In genomic region chr7:105512415-105512814, GRCh38 we compare ENCODE assay signal across 19 cellular contexts. TPM values are rescaled to one million over a fixed set of nuclear protein-coding genes. Genes with fewer than 3 reads are reported as not detected.
A peak's percentile ranks its signal among the peaks of the same experiment; 100 is the strongest.
DNase-seq lines count a peak whose midpoint lies in the region; ATAC-seq, FAIRE-seq and TF ChIP-seq lines count a peak whose summit lies in the region.
"Had no signal": no experiment of that assay in that cellular context is flagged by ENCODE, and none has a peak within 500 bp of the region (broad histone marks: within the 10 kb centered on the region; RNA-seq: fewer than 3 reads in every experiment).

No MANE protein-coding gene starts in this region.

- no peaks in the 10 kb centered on the region for H3K9me3 ChIP-seq in trophoblast cell (ENCODE audit: insufficient read depth, low read depth, low read length)
- H3K9me3 ChIP-seq: esophagus squamous epithelium had no signal

- H4K12ac ChIP-seq in trophoblast cell (ENCODE audit: low read depth, low read length), result no peak overlapping the region

- H3K27ac ChIP-seq in GM23338 (ENCODE audit: low read depth) (no peak overlapping the region; the same call in 1 of the 2 replicates), trophoblast cell (ENCODE audit: low read depth, low read length) (no peak overlapping the region)
- H3K27ac ChIP-seq: esophagus squamous epithelium, RWPE1, WERI-Rb-1 had no signal

- H3K27ac Mint-ChIP-seq in GM23338, result 0 out of 2 replicates have a peak overlapping the region, but pooled peaks have one; percentile 11
- H3K27ac Mint-ChIP-seq in activated T-helper 1 cell treated with anti-CD3 and anti-CD28 coated beads, Interleukin-12 subunit alpha, Interleukin-12 subunit beta, Interleukin-2, Interleukin-4 antibody, amounts not matched to agents 30 ng/mL and 10 ng/mL and 1 ng/mL, durations not matched to agents 14 hours and 24 hours and 36 hours, result peak overlapping the region; percentile 47

- no peak overlapping the region for H2BK120ac ChIP-seq in trophoblast cell (ENCODE audit: insufficient read depth, low read length, poor library complexity)

- TF ChIP-seq CTCF in GM23338 (conservative IDR thresholded peaks at IDR 0.05; ENCODE audit: low read depth in 2 of 2), result no peak

- no peak overlapping the region for H3K18ac ChIP-seq in trophoblast cell (ENCODE audit: low read length)

- peaks cover 60% of the 10 kb centered on the region for H4K20me1 ChIP-seq in GM23338 (replicated peaks; ENCODE audit: insufficient read depth)

- H3F3A ChIP-seq in GM23338 (replicated peaks; ENCODE audit: low read depth), result peaks cover 7% of the 10 kb centered on the region; the same call in 1 of the 2 replicates

- H3K79me2 ChIP-seq in GM23338 (replicated peaks; ENCODE audit: insufficient read depth) (peaks cover 92% of the 10 kb centered on the region), trophoblast cell (ENCODE audit: control insufficient read depth, insufficient read depth, low read length, poor library complexity) (no peaks in the 10 kb centered on the region)

- H3K4me2 ChIP-seq in GM23338 (no peak overlapping the region), trophoblast cell (ENCODE audit: low read length) (no peak overlapping the region)

- H3K4me1 ChIP-seq in GM23338 (ENCODE audit: insufficient read depth) (no peaks in the 10 kb centered on the region), trophoblast cell (ENCODE audit: control insufficient read depth in 1 of 2, insufficient read depth in 2 of 2, low read length in 2 of 2) (no peaks in the 10 kb centered on the region)
- H3K4me1 ChIP-seq: esophagus squamous epithelium had no signal

- no peaks in the 10 kb centered on the region for H3K79me1 ChIP-seq in trophoblast cell (ENCODE audit: low read length)

- H3K9ac ChIP-seq in trophoblast cell (ENCODE audit: low read length), result no peak overlapping the region

- WGBS in trophoblast cell (ENCODE audit: extremely low coverage, insufficient coverage, insufficient read length), result no CpG with 5 or more reads among the region's 4 CpGs

- H3K36me3 ChIP-seq in GM23338 (ENCODE audit: insufficient read depth), result 0 out of 2 replicates have a peak, but pooled peaks cover 3% of the 10 kb centered on the region
- peaks cover 0 to 3% of the 10 kb centered on the region in 2 experiments for H3K36me3 ChIP-seq in trophoblast cell (ENCODE audit: control insufficient read depth in 1 of 2, insufficient read depth in 2 of 2, low read length in 2 of 2)

- H3K27me3 Mint-ChIP-seq in GM23338 (ENCODE audit: insufficient read depth, low read depth, poor library complexity), result peaks cover 2% of the 10 kb centered on the region
- no peaks in the 10 kb centered on the region for H3K27me3 Mint-ChIP-seq in activated T-helper 1 cell treated with anti-CD3 and anti-CD28 coated beads, Interleukin-12 subunit alpha, Interleukin-12 subunit beta, Interleukin-2, Interleukin-4 antibody, amounts not matched to agents 30 ng/mL and 10 ng/mL and 1 ng/mL, durations not matched to agents 14 hours and 24 hours and 36 hours (ENCODE audit: insufficient read depth)
- H3K27me3 Mint-ChIP-seq: IgD-negative memory B cell had no signal

- H3K36me3 Mint-ChIP-seq in GM23338 (ENCODE audit: low read depth), result peaks cover 51% of the 10 kb centered on the region
- peaks cover 12% of the 10 kb centered on the region for H3K36me3 Mint-ChIP-seq in activated T-helper 1 cell treated with anti-CD3 and anti-CD28 coated beads, Interleukin-12 subunit alpha, Interleukin-12 subunit beta, Interleukin-2, Interleukin-4 antibody, amounts not matched to agents 30 ng/mL and 10 ng/mL and 1 ng/mL, durations not matched to agents 14 hours and 24 hours and 36 hours (ENCODE audit: low read depth)

- intact Hi-C loops in activated T-helper 1 cell treated with anti-CD3 and anti-CD28 coated beads, Interleukin-12 subunit alpha, Interleukin-12 subunit beta, Interleukin-2, Interleukin-4 antibody, amounts not matched to agents 30 ng/mL and 10 ng/mL and 1 ng/mL, durations not matched to agents 14 hours and 24 hours and 36 hours (cut with micrococcal nuclease), result no loop called here

- no peak overlapping the region for H3K14ac ChIP-seq in trophoblast cell (ENCODE audit: low read length)

- H2AFZ ChIP-seq in GM23338 (no peak overlapping the region), trophoblast cell (ENCODE audit: insufficient read depth, low read length, poor library complexity) (no peak overlapping the region)

- FAIRE-seq in urothelium cell line (lab: Jason Lieb, UNC), result no peak
- FAIRE-seq: GM19239 had no signal

- peak; percentile 40 for DNase-seq in activated CD8-positive, alpha-beta memory T cell treated with anti-CD3 and anti-CD28 coated beads for 24 hours
- DNase-seq in activated CD8-positive, alpha-beta memory T cell treated with anti-CD3 and anti-CD28 coated beads, Interleukin-2, amount 50 U/mL, for 4 hours, result no peak
- DNase-seq in GM23338 (ENCODE audit: low spot score), result no peak
- DNase-seq in activated T-helper 1 cell treated with anti-CD3 and anti-CD28 coated beads, Interleukin-12 subunit alpha, Interleukin-12 subunit beta, Interleukin-2, Interleukin-4 antibody, amounts not matched to agents 30 ng/mL and 10 ng/mL and 1 ng/mL, durations not matched to agents 14 hours and 24 hours and 36 hours (ENCODE audit: low spot score), result no peak
- DNase-seq in trophoblast cell, result no peak
- DNase-seq in NCI-H1105 (lab: John Stamatoyannopoulos, UW), result no peak
- DNase-seq in urothelium cell line (ENCODE audit: low spot score), result no peak
- DNase-seq: central memory CD4-positive, alpha-beta T cell; effector CD4-positive, alpha-beta T cell; esophagus squamous epithelium; NCI-H1930; NCI-H446 treated with DMSO at 0.1 percent for 48 hours; stimulated activated CD4-positive, alpha-beta T cell treated with anti-CD3 and anti-CD28 coated beads, Interleukin-15, amount 100 ng/mL, for 24 hours; stimulated activated naive CD4-positive, alpha-beta T cell treated with Interleukin-2 at 50 U/mL for 16 hours; WERI-Rb-1 had no signal

- H3K27me3 ChIP-seq in GM23338 (ENCODE audit: insufficient read depth) (no peaks in the 10 kb centered on the region), trophoblast cell (ENCODE audit: insufficient read depth, low read length) (no peaks in the 10 kb centered on the region)
- H3K27me3 ChIP-seq: esophagus squamous epithelium had no signal

- no peak overlapping the region for H3K4ac ChIP-seq in trophoblast cell (ENCODE audit: low read depth, low read length)

- peaks cover 7% of the 10 kb centered on the region; the same call in 2 of the 3 replicates for H3K4me1 Mint-ChIP-seq in GM23338
- peaks cover 13% of the 10 kb centered on the region for H3K4me1 Mint-ChIP-seq in activated T-helper 1 cell treated with anti-CD3 and anti-CD28 coated beads, Interleukin-12 subunit alpha, Interleukin-12 subunit beta, Interleukin-2, Interleukin-4 antibody, amounts not matched to agents 30 ng/mL and 10 ng/mL and 1 ng/mL, durations not matched to agents 14 hours and 24 hours and 36 hours (ENCODE audit: low read depth)

- no peak overlapping the region for H2BK5ac ChIP-seq in trophoblast cell (ENCODE audit: low read depth, low read length, poor library complexity)

- no peaks in the 10 kb centered on the region; the same call in 2 of the 3 replicates for H3K9me3 Mint-ChIP-seq in GM23338
- H3K9me3 Mint-ChIP-seq in activated T-helper 1 cell treated with anti-CD3 and anti-CD28 coated beads, Interleukin-12 subunit alpha, Interleukin-12 subunit beta, Interleukin-2, Interleukin-4 antibody, amounts not matched to agents 30 ng/mL and 10 ng/mL and 1 ng/mL, durations not matched to agents 14 hours and 24 hours and 36 hours, result no peaks in the 10 kb centered on the region
- H3K9me3 Mint-ChIP-seq: IgD-negative memory B cell had no signal

- no peak overlapping the region for H3K4me3 Mint-ChIP-seq in GM23338
- H3K4me3 Mint-ChIP-seq in activated T-helper 1 cell treated with anti-CD3 and anti-CD28 coated beads, Interleukin-12 subunit alpha, Interleukin-12 subunit beta, Interleukin-2, Interleukin-4 antibody, amounts not matched to agents 30 ng/mL and 10 ng/mL and 1 ng/mL, durations not matched to agents 14 hours and 24 hours and 36 hours, result no peak overlapping the region
- H3K4me3 Mint-ChIP-seq: IgD-negative memory B cell had no signal

- no peak overlapping the region for H2AK5ac ChIP-seq in trophoblast cell (ENCODE audit: low read length)

- no peaks in the 10 kb centered on the region for H3K9me2 ChIP-seq in GM23338 (ENCODE audit: insufficient read depth)

- no peak overlapping the region for H4K8ac ChIP-seq in trophoblast cell (ENCODE audit: low read depth, low read length)

- peak; percentile 42; the same call in 2 of the 3 replicates for ATAC-seq in GM23338
- ATAC-seq in GM18520 (IDR thresholded peaks at IDR 0.05; ENCODE audit: unreplicated experiment), result no peak

- H3K4me3 ChIP-seq in GM23338 (no peak overlapping the region), trophoblast cell (ENCODE audit: low read depth, low read length) (peak overlapping the region; percentile 10)
- H3K4me3 ChIP-seq: esophagus squamous epithelium had no signal

- H4K91ac ChIP-seq in trophoblast cell (ENCODE audit: low read depth, low read length), result no peak overlapping the region

- no peak overlapping the region for H2BK12ac ChIP-seq in trophoblast cell (ENCODE audit: low read length)

- H3K23ac ChIP-seq in trophoblast cell (ENCODE audit: low read length), result no peak overlapping the region

TF ChIP-seq in GM23338, 12 proteins besides CTCF, POLR2A, EP300 and RAD21 (continues in another document):
- TF ChIP-seq STAT1 (IDR thresholded peaks at IDR 0.05; ENCODE audit: unreplicated experiment), result no peak
- no peak for TF ChIP-seq CREB1 (CRISPR knock-in tag; IDR thresholded peaks at IDR 0.05; ENCODE audit: low read depth)
- TF ChIP-seq POLR2AphosphoS5 (IDR thresholded peaks at IDR 0.05; ENCODE audit: low read depth), result no peak
- TF ChIP-seq JUNB (IDR thresholded peaks at IDR 0.05; ENCODE audit: unreplicated experiment), result no peak
- no peak for TF ChIP-seq ZNF331 (CRISPR knock-in tag; IDR thresholded peaks at IDR 0.05; ENCODE audit: low read depth)

RNA-seq across cellular contexts. Expression of gene PUS7, which starts 9.7 kb away (rescaled TPM):
- total RNA-seq in GM23338 (2014; rRNA removed; shearing (Covaris generic)), result 54.3 and 62.2 TPM in 2 replicates
- 25.9 and 34.8 TPM in 2 replicates for polyA plus RNA-seq in GM23338 (2016; fragmentation: Nextera tagmentation; extraction: Ambion mirVana)
- 47.8 and 50.7 TPM in 2 replicates for total RNA-seq in activated T-helper 1 cell treated with anti-CD3 and anti-CD28 coated beads, Interleukin-12 subunit alpha, Interleukin-12 subunit beta, Interleukin-2, Interleukin-4 antibody, amounts not matched to agents 30 ng/mL and 10 ng/mL and 1 ng/mL, durations not matched to agents 14 hours and 24 hours and 36 hours
- 7.9 and 8.1 TPM in 2 replicates for polyA plus RNA-seq in trophoblast cell (2013)

RNA-seq across cellular contexts. Expression of gene RINT1, which starts 19.6 kb away (rescaled TPM):
- 31.2 and 31.4 TPM in 2 replicates for total RNA-seq in GM23338 (2014; rRNA removed; shearing (Covaris generic))
- 14.8 and 18.5 TPM in 2 replicates for polyA plus RNA-seq in GM23338 (2016; fragmentation: Nextera tagmentation; extraction: Ambion mirVana)
- total RNA-seq in activated T-helper 1 cell treated with anti-CD3 and anti-CD28 coated beads, Interleukin-12 subunit alpha, Interleukin-12 subunit beta, Interleukin-2, Interleukin-4 antibody, amounts not matched to agents 30 ng/mL and 10 ng/mL and 1 ng/mL, durations not matched to agents 14 hours and 24 hours and 36 hours, result 21.9 and 32.5 TPM in 2 replicates
- polyA plus RNA-seq in trophoblast cell (2013), result 14.2 and 15.1 TPM in 2 replicates
